In genomic region chr5:131633830-131634229, GRCh38 we compare ENCODE assay signal across 1 cellular context.
TF ChIP-seq lines count a peak whose summit lies in the region.

No MANE protein-coding gene starts in this region.

TF ChIP-seq in liver, 16 proteins besides CTCF, POLR2A, EP300 and RAD21 (continued from another document):
- TF ChIP-seq NR2F2 (IDR thresholded peaks at IDR 0.05), result no peak
